In genomic region chr1:80457409-80457808, GRCh38 we compare ENCODE assay signal across 20 cellular contexts.
DNase-seq lines count a peak whose midpoint lies in the region; ATAC-seq and TF ChIP-seq lines count a peak whose summit lies in the region.
"Had no signal": no experiment of that assay in that cellular context is flagged by ENCODE, and none has a peak within 500 bp of the region (broad histone marks: within the 10 kb centered on the region; RNA-seq: fewer than 3 reads in every experiment).

No MANE protein-coding gene starts in this region.

- TF ChIP-seq CTCF in mammary epithelial cell (conservative IDR thresholded peaks at IDR 0.05 in 1 of 2, IDR thresholded peaks at IDR 0.05 in 1 of 2; ENCODE audit: extremely low read depth in 1 of 2, insufficient read depth in 1 of 2, low read depth in 1 of 2, low read length in 2 of 2) (no peak), esophagus squamous epithelium (IDR thresholded peaks at IDR 0.05) (no peak)

- no peaks in the 10 kb centered on the region for H4K20me1 ChIP-seq in mammary epithelial cell (ENCODE audit: insufficient read depth, low read length)
- H4K20me1 ChIP-seq: BLaER1 had no signal

- H3K27ac Mint-ChIP-seq in activated T-helper 1 cell treated with anti-CD3 and anti-CD28 coated beads, Interleukin-12 subunit alpha, Interleukin-12 subunit beta, Interleukin-2, Interleukin-4 antibody, amounts not matched to agents 30 ng/mL and 10 ng/mL and 1 ng/mL, durations not matched to agents 14 hours and 24 hours and 36 hours = no peak overlapping the region
- H3K27ac Mint-ChIP-seq in activated naive CD4-positive, alpha-beta T cell treated with anti-CD3 and anti-CD28 coated beads, Interleukin-2, amount 50 U/mL, for 72 hours = no peak overlapping the region
- H3K27ac Mint-ChIP-seq: CD8-positive, alpha-beta T cell; IgD-negative memory B cell had no signal

- no peak overlapping the region for H2BK120ac ChIP-seq in mesendoderm (ENCODE audit: low read depth, low read length)

- in situ Hi-C loops in mammary epithelial cell (cut with MboI; ENCODE audit: low sequenced_read_pairs in 2 of 2) = no loop called here

- H3K4me1 Mint-ChIP-seq in activated T-helper 1 cell treated with anti-CD3 and anti-CD28 coated beads, Interleukin-12 subunit alpha, Interleukin-12 subunit beta, Interleukin-2, Interleukin-4 antibody, amounts not matched to agents 30 ng/mL and 10 ng/mL and 1 ng/mL, durations not matched to agents 14 hours and 24 hours and 36 hours (ENCODE audit: low read depth) = no peaks in the 10 kb centered on the region

- H3K36me3 Mint-ChIP-seq in activated T-helper 1 cell treated with anti-CD3 and anti-CD28 coated beads, Interleukin-12 subunit alpha, Interleukin-12 subunit beta, Interleukin-2, Interleukin-4 antibody, amounts not matched to agents 30 ng/mL and 10 ng/mL and 1 ng/mL, durations not matched to agents 14 hours and 24 hours and 36 hours (ENCODE audit: low read depth) = no peaks in the 10 kb centered on the region
- no peaks in the 10 kb centered on the region for H3K36me3 Mint-ChIP-seq in activated naive CD4-positive, alpha-beta T cell treated with anti-CD3 and anti-CD28 coated beads, Interleukin-2, amount 50 U/mL, for 72 hours
- H3K36me3 Mint-ChIP-seq: CD8-positive, alpha-beta T cell had no signal

- H3K4me3 ChIP-seq in HUES64 (ENCODE audit: low read length) (no peak overlapping the region), mammary epithelial cell (replicated peaks in 1 of 3; ENCODE audit: insufficient read depth in 1 of 3, low read depth in 2 of 3, low read length in 3 of 3) (no peak overlapping the region), mesendoderm (ENCODE audit: low read length) (no peak overlapping the region), esophagus squamous epithelium (no peak overlapping the region)
- H3K4me3 ChIP-seq: BLaER1 had no signal

- H3K36me3 ChIP-seq in HUES64 (ENCODE audit: insufficient read depth, low read length) = no peaks in the 10 kb centered on the region
- H3K36me3 ChIP-seq in mammary epithelial cell (ENCODE audit: insufficient read depth, low read length) = no peaks in the 10 kb centered on the region
- H3K36me3 ChIP-seq in mesendoderm (ENCODE audit: control insufficient read depth, insufficient read depth, low read length) = no peaks in the 10 kb centered on the region
- no peaks in the 10 kb centered on the region for H3K36me3 ChIP-seq in esophagus squamous epithelium
- H3K36me3 ChIP-seq: BLaER1 had no signal

- no peak overlapping the region for H3K18ac ChIP-seq in mesendoderm (ENCODE audit: low read length)

- DNase-seq in COLO829 (ENCODE audit: low spot score) = peak; percentile 2
- DNase-seq in mammary epithelial cell = peak; percentile 4
- peak; percentile 14 for DNase-seq in mesendoderm
- no peak for DNase-seq in esophagus squamous epithelium (lab: John Stamatoyannopoulos, UW)
- no peak for DNase-seq in activated T-helper 1 cell treated with anti-CD3 and anti-CD28 coated beads, Interleukin-12 subunit alpha, Interleukin-12 subunit beta, Interleukin-2, Interleukin-4 antibody, amounts not matched to agents 30 ng/mL and 10 ng/mL and 1 ng/mL, durations not matched to agents 14 hours and 24 hours and 36 hours (ENCODE audit: low spot score)
- no peak for DNase-seq in activated CD4-positive, alpha-beta T cell treated with anti-CD3 and anti-CD28 coated beads, Interleukin-2, amount 50 U/mL, for 1 hour
- DNase-seq in activated naive CD4-positive, alpha-beta T cell treated with anti-CD3 and anti-CD28 coated beads, Interleukin-2, amount 50 U/mL, for 72 hours (ENCODE audit: low spot score in 2 of 2) = no peak
- DNase-seq: 8988T; CD8-positive, alpha-beta T cell; DMS79 treated with DMSO at 0.1 percent for 48 hours; Kasumi-1; NCI-H1930; NCI-H2171; NCI-H446 treated with DMSO at 0.1 percent for 48 hours; NCI-H774; SW 1271 had no signal

- H3K23ac ChIP-seq in mesendoderm (ENCODE audit: low read length) = no peak overlapping the region

- dilution Hi-C loops in mammary epithelial cell (cut with HindIII; ENCODE audit: low sequenced_read_pairs) = no loop called here

- no peak overlapping the region for H2BK5ac ChIP-seq in mesendoderm (ENCODE audit: low read length)

- no peak for TF ChIP-seq POLR2A in esophagus squamous epithelium (IDR thresholded peaks at IDR 0.05)

- no peak overlapping the region for H3K4ac ChIP-seq in mesendoderm (ENCODE audit: low read depth, low read length)

- no peak overlapping the region for H4K8ac ChIP-seq in mesendoderm (ENCODE audit: low read depth, low read length)

- H3K4me1 ChIP-seq in HUES64 (ENCODE audit: insufficient read depth, low read length) = peaks cover 14% of the 10 kb centered on the region
- no peaks in the 10 kb centered on the region for H3K4me1 ChIP-seq in mammary epithelial cell (ENCODE audit: insufficient read depth, low read length)
- H3K4me1 ChIP-seq in mesendoderm (ENCODE audit: control insufficient read depth, low read depth, low read length) = no peaks in the 10 kb centered on the region
- H3K4me1 ChIP-seq in esophagus squamous epithelium = no peaks in the 10 kb centered on the region

- H2BK15ac ChIP-seq in mesendoderm (replicated peaks; ENCODE audit: low read depth) = no peak overlapping the region

- H3K9ac ChIP-seq in HUES64 (ENCODE audit: low read depth, low read length) (no peak overlapping the region), mammary epithelial cell (ENCODE audit: insufficient read depth, low read length) (no peak overlapping the region), mesendoderm (ENCODE audit: low read length) (no peak overlapping the region)
- H3K9ac ChIP-seq: BLaER1 had no signal

- CTCF ChIA-PET in mammary epithelial cell (lab: Charles Lee; ENCODE audit: low non-redundant PET) = no interaction called here

- WGBS in HUES64 = 88% methylated on average over 1 of the region's 2 CpGs
- WGBS in mammary epithelial cell (ENCODE audit: low coverage, missing lambda C conversion rate) = 64% methylated on average over 2 of the region's 2 CpGs
- WGBS in mesendoderm (ENCODE audit: extremely low coverage, insufficient coverage, low lambda C conversion rate) = no CpG with 5 or more reads among the region's 2 CpGs
- 17 to 31% methylated on average over 2 of the region's 2 CpGs for WGBS in esophagus squamous epithelium, 2 donors

- no TSS peak for BruUV-seq in mammary epithelial cell (replicated peaks; lab: Mats Ljungman, UMichigan)

- ATAC-seq in activated naive CD4-positive, alpha-beta T cell treated with anti-CD3 and anti-CD28 coated beads, Interleukin-2, amount 50 U/mL, for 72 hours = no peak
- ATAC-seq: CD8-positive, alpha-beta T cell had no signal

- H3K9me3 ChIP-seq in HUES64 (ENCODE audit: insufficient read depth, low read depth, low read length) = no peaks in the 10 kb centered on the region
- no peaks in the 10 kb centered on the region for H3K9me3 ChIP-seq in mammary epithelial cell (replicated peaks; ENCODE audit: insufficient read depth, low read length)
- H3K9me3 ChIP-seq in esophagus squamous epithelium = no peaks in the 10 kb centered on the region
- H3K9me3 ChIP-seq: BLaER1 had no signal

- H3K9me3 Mint-ChIP-seq in activated T-helper 1 cell treated with anti-CD3 and anti-CD28 coated beads, Interleukin-12 subunit alpha, Interleukin-12 subunit beta, Interleukin-2, Interleukin-4 antibody, amounts not matched to agents 30 ng/mL and 10 ng/mL and 1 ng/mL, durations not matched to agents 14 hours and 24 hours and 36 hours = peaks cover 5% of the 10 kb centered on the region
- peaks cover 5 to 12% of the 10 kb centered on the region in 2 donors for H3K9me3 Mint-ChIP-seq in activated naive CD4-positive, alpha-beta T cell treated with anti-CD3 and anti-CD28 coated beads, Interleukin-2, amount 50 U/mL, for 72 hours

- intact Hi-C loops in mammary epithelial cell (cut with micrococcal nuclease) = no loop called here
- intact Hi-C loops in esophagus squamous epithelium (cut with DNase I) = no loop called here
- intact Hi-C loops in activated T-helper 1 cell treated with anti-CD3 and anti-CD28 coated beads, Interleukin-12 subunit alpha, Interleukin-12 subunit beta, Interleukin-2, Interleukin-4 antibody, amounts not matched to agents 30 ng/mL and 10 ng/mL and 1 ng/mL, durations not matched to agents 14 hours and 24 hours and 36 hours (cut with micrococcal nuclease) = no loop called here

- H3K79me1 ChIP-seq in mesendoderm (ENCODE audit: low read length) = no peaks in the 10 kb centered on the region

- H3K27me3 Mint-ChIP-seq in activated T-helper 1 cell treated with anti-CD3 and anti-CD28 coated beads, Interleukin-12 subunit alpha, Interleukin-12 subunit beta, Interleukin-2, Interleukin-4 antibody, amounts not matched to agents 30 ng/mL and 10 ng/mL and 1 ng/mL, durations not matched to agents 14 hours and 24 hours and 36 hours (ENCODE audit: insufficient read depth) = no peaks in the 10 kb centered on the region
- H3K27me3 Mint-ChIP-seq: IgD-negative memory B cell had no signal

- H3K4me3 Mint-ChIP-seq in activated T-helper 1 cell treated with anti-CD3 and anti-CD28 coated beads, Interleukin-12 subunit alpha, Interleukin-12 subunit beta, Interleukin-2, Interleukin-4 antibody, amounts not matched to agents 30 ng/mL and 10 ng/mL and 1 ng/mL, durations not matched to agents 14 hours and 24 hours and 36 hours = no peak overlapping the region
- H3K4me3 Mint-ChIP-seq: CD8-positive, alpha-beta T cell; IgD-negative memory B cell had no signal

- H4K5ac ChIP-seq in mesendoderm (ENCODE audit: low read length) = no peak overlapping the region

- no peak overlapping the region for H3K4me2 ChIP-seq in mammary epithelial cell (ENCODE audit: insufficient read depth, low read depth, low read length)
- H3K4me2 ChIP-seq in mesendoderm (ENCODE audit: low read length) = no peak overlapping the region
- H3K4me2 ChIP-seq: BLaER1 had no signal

- peak overlapping the region; percentile 66 for H3K27ac ChIP-seq in HUES64 (ENCODE audit: low read depth, low read length)
- H3K27ac ChIP-seq in mammary epithelial cell (ENCODE audit: insufficient read depth, low read depth, low read length) = no peak overlapping the region
- H3K27ac ChIP-seq in mesendoderm (ENCODE audit: low read depth, low read length) = no peak overlapping the region
- H3K27ac ChIP-seq in esophagus squamous epithelium = no peak overlapping the region
- H3K27ac ChIP-seq: BLaER1, RWPE1 had no signal

- no peak overlapping the region for H3K56ac ChIP-seq in mesendoderm (ENCODE audit: low read length)

- no peaks in the 10 kb centered on the region for H3K79me2 ChIP-seq in mammary epithelial cell (ENCODE audit: insufficient read depth, low read length)
- H3K79me2 ChIP-seq in mesendoderm (ENCODE audit: control insufficient read depth, insufficient read depth, low read length) = no peaks in the 10 kb centered on the region

- H3K27me3 ChIP-seq in HUES64 (ENCODE audit: insufficient read depth, low read length) (no peaks in the 10 kb centered on the region), mammary epithelial cell (ENCODE audit: insufficient read depth, low read length) (no peaks in the 10 kb centered on the region), mesendoderm (ENCODE audit: insufficient read depth, low read length, poor library complexity) (no peaks in the 10 kb centered on the region), esophagus squamous epithelium (no peaks in the 10 kb centered on the region)
- H3K27me3 ChIP-seq: BLaER1 had no signal

- no peak overlapping the region for H2AK5ac ChIP-seq in mesendoderm (ENCODE audit: low read length)

- H2AFZ ChIP-seq in mammary epithelial cell (ENCODE audit: low read depth, low read length) = peak overlapping the region; percentile 49

Comparison
In these comparisons a context has a peak if more than half of its experiments do, and no peak if none do; other contexts are left out.
1. DNase-seq: peak in COLO829 (single experiment), mammary epithelial cell (single experiment) and mesendoderm (single experiment); none in esophagus squamous epithelium (single experiment), activated T-helper 1 cell treated with anti-CD3 and anti-CD28 coated beads, Interleukin-12 subunit alpha, Interleukin-12 subunit beta, Interleukin-2, Interleukin-4 antibody, amounts not matched to agents 30 ng/mL and 10 ng/mL and 1 ng/mL, durations not matched to agents 14 hours and 24 hours and 36 hours (single experiment), activated CD4-positive, alpha-beta T cell treated with anti-CD3 and anti-CD28 coated beads, Interleukin-2, amount 50 U/mL, for 1 hour (single experiment) and activated naive CD4-positive, alpha-beta T cell treated with anti-CD3 and anti-CD28 coated beads, Interleukin-2, amount 50 U/mL, for 72 hours (0 of 2).